In the genomic region with DNA sequence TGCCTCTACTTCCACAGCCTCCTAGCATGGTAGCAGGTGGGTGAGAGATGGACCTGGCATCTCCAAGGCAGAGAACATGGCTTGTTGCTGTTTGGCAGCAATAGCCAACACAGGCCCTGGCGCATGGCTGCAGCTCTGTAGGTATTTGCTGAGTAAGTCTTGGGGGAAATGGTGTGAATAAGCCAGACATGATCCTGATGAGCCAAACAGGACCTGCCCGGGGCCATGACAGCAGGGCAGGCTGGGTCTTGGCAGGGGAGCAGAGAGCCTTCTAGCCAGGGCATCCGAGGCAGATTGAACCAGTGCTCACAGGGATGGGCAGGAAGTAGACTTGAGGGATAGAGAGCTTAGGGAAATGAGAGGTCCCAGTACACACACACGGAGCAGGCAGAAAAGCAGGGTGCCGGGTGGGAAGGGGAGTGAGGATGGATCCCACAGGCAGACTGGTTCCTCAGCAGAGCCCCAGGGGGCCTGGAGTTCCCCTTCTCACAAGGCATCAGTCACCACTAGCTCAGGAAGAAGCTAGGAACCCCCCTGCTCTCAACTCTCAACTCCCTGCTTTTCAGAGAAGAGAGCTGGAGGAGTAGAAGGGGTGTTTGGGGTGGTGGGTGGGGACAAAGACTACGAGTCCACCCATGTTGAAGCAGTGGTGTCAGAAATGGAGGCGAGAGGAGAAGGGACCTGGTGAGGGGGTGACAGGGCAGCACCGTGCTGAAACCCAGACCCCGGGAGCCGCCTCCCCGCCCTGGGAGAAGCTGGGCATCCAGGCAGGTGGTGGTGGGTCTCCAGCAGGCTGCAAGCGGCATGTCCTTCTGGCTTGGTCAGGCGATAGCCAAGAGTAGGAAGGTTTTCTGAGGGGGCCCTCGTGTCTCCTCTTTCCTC, we compare ENCODE assay signal across 12 cellular contexts.
DNase-seq lines count a peak whose midpoint lies in the region; ATAC-seq and TF ChIP-seq lines count a peak whose summit lies in the region.
"Had no signal": no experiment of that assay in that cellular context is flagged by ENCODE, and none has a peak within 500 bp of the region (broad histone marks: within the 10 kb centered on the region; RNA-seq: fewer than 3 reads in every experiment).

No MANE protein-coding gene starts in this region.

- H3K27ac Mint-ChIP-seq in CD8-positive, alpha-beta memory T cell = peak overlapping the region; percentile 66 to 97 (median 88)

- WGBS in neuronal stem cell (ENCODE audit: extremely low coverage in 2 of 2, insufficient read length in 2 of 2, insufficient replicate concordance in 1 of 2), 2 donors = no CpG with 5 or more reads among the region's 14 CpGs

- H2BK120ac ChIP-seq in neuronal stem cell (ENCODE audit: low read depth, low read length) = no peak overlapping the region

- ATAC-seq in HG02884 (IDR thresholded peaks at IDR 0.05; ENCODE audit: unreplicated experiment) = no peak

- CTCF ChIA-PET in CD8-positive, alpha-beta memory T cell (lab: Charles Lee) = interaction anchor here (1.4 kb wide), 1 partner anchor 14 kb away, joined by 3 read pairs; no protein-coding TSS in a partner anchor

- no peaks in the 10 kb centered on the region for H3K36me3 ChIP-seq in CD8-positive, alpha-beta memory T cell (ENCODE audit: insufficient read depth, low read length)
- no peaks in the 10 kb centered on the region for H3K36me3 ChIP-seq in neuronal stem cell (replicated peaks in 1 of 2; ENCODE audit: control insufficient read depth in 2 of 2, insufficient read depth in 2 of 2, low read length in 2 of 2)

- H2AFZ ChIP-seq in neuronal stem cell (ENCODE audit: low read length) = no peak overlapping the region

- H2BK12ac ChIP-seq in neuronal stem cell (ENCODE audit: low read length) = no peak overlapping the region

- no peaks in the 10 kb centered on the region for H3K27me3 ChIP-seq in CD8-positive, alpha-beta memory T cell (ENCODE audit: insufficient read depth, low read length, poor library complexity, severe bottlenecking)
- H3K27me3 ChIP-seq in neuronal stem cell (ENCODE audit: control insufficient read depth in 3 of 3, insufficient read depth in 3 of 3, low read depth in 1 of 3, low read length in 3 of 3) = no peaks in the 10 kb centered on the region
- H3K27me3 ChIP-seq: SJSA1 had no signal

- no peak overlapping the region for H4K91ac ChIP-seq in neuronal stem cell (ENCODE audit: low read depth, low read length, poor library complexity)

- H3K4ac ChIP-seq in neuronal stem cell (ENCODE audit: low read length) = no peak overlapping the region

- peak overlapping the region; percentile 59 for H2BK15ac ChIP-seq in neuronal stem cell (ENCODE audit: low read length)

- peaks cover 78 to 91% (median 81%) of the 10 kb centered on the region in 3 donors for H3K4me1 Mint-ChIP-seq in CD8-positive, alpha-beta memory T cell

- H3K18ac ChIP-seq in neuronal stem cell (ENCODE audit: low read length) = peak overlapping the region; percentile 54

- peak in 1 of 5 donors; percentile 24 for DNase-seq in CD8-positive, alpha-beta memory T cell
- DNase-seq in RPMI7951 (ENCODE audit: low read depth) = peak; percentile 90
- peak; percentile 55 for DNase-seq in epithelial cell of prostate (ENCODE audit: low read depth, low spot score)
- no peak for DNase-seq in neuronal stem cell (ENCODE audit: low spot score)
- no peak for DNase-seq in NCI-H187 treated with DMSO at 0.1 percent for 48 hours (lab: John Stamatoyannopoulos, UW)
- no peak for DNase-seq in NCI-H1694 (lab: John Stamatoyannopoulos, UW)
- DNase-seq in GM10266 (ENCODE audit: extremely low spot score) = no peak
- DNase-seq: effector CD4-positive, alpha-beta T cell; GOT3; NCI-H146 had no signal

- H3K4me3 Mint-ChIP-seq in CD8-positive, alpha-beta memory T cell = peak overlapping the region in 1 of 7 donors; percentile 67

- no peak for TF ChIP-seq CTCF in GM10266 (IDR thresholded peaks at IDR 0.05; ENCODE audit: control insufficient read depth, insufficient read depth, low read depth, missing control alignments)

- H3K23ac ChIP-seq in neuronal stem cell (ENCODE audit: low read depth, low read length, poor library complexity) = peak overlapping the region; percentile 35

- H2AK5ac ChIP-seq in neuronal stem cell (ENCODE audit: low read depth, low read length) = peak overlapping the region; percentile 31

- no peaks in the 10 kb centered on the region for H3K9me3 ChIP-seq in CD8-positive, alpha-beta memory T cell (ENCODE audit: low read length)
- no peaks in the 10 kb centered on the region for H3K9me3 ChIP-seq in neuronal stem cell (replicated peaks in 1 of 2; ENCODE audit: control insufficient read depth in 2 of 2, insufficient read depth in 1 of 2, low read depth in 1 of 2, low read length in 2 of 2)
- H3K9me3 ChIP-seq: SJSA1 had no signal

- no peak overlapping the region for H3K27ac ChIP-seq in CD8-positive, alpha-beta memory T cell (ENCODE audit: low read depth, low read length)
- H3K27ac ChIP-seq in epithelial cell of prostate = peak overlapping the region; percentile 71
- no peak overlapping the region for H3K27ac ChIP-seq in neuronal stem cell (replicated peaks; ENCODE audit: low read length)
- H3K27ac ChIP-seq: SJSA1 had no signal

- peak overlapping the region; percentile 79 for H3K14ac ChIP-seq in neuronal stem cell (ENCODE audit: low read length)

- H4K8ac ChIP-seq in neuronal stem cell (ENCODE audit: low read depth, low read length) = no peak overlapping the region

- H3K79me1 ChIP-seq in neuronal stem cell (ENCODE audit: low read depth, low read length) = peaks cover 3% of the 10 kb centered on the region

- H3K9me3 Mint-ChIP-seq in CD8-positive, alpha-beta memory T cell = no peaks in the 10 kb centered on the region

- H3K4me2 ChIP-seq in neuronal stem cell (ENCODE audit: insufficient read depth, low read length, poor library complexity, severe bottlenecking) = no peak overlapping the region

- no peak overlapping the region for H3K9ac ChIP-seq in neuronal stem cell (ENCODE audit: low read depth, low read length, poor library complexity)

- POLR2A ChIA-PET in CD8-positive, alpha-beta memory T cell (lab: Charles Lee) = no interaction called here

- no peak overlapping the region for H3K4me3 ChIP-seq in CD8-positive, alpha-beta memory T cell (ENCODE audit: low read length)
- H3K4me3 ChIP-seq in neuronal stem cell (ENCODE audit: low read length in 2 of 2) = no peak overlapping the region
- H3K4me3 ChIP-seq: SJSA1 had no signal

- H3K27me3 Mint-ChIP-seq in CD8-positive, alpha-beta memory T cell = no peaks in the 10 kb centered on the region

- H3K36me3 Mint-ChIP-seq in CD8-positive, alpha-beta memory T cell = no peaks in the 10 kb centered on the region

- peaks cover 37% of the 10 kb centered on the region for H3K4me1 ChIP-seq in CD8-positive, alpha-beta memory T cell (ENCODE audit: insufficient read depth, low read length)
- H3K4me1 ChIP-seq in neuronal stem cell (ENCODE audit: control insufficient read depth in 2 of 2, insufficient read depth in 1 of 2, low read depth in 1 of 2, low read length in 2 of 2) = peaks cover under 1 to 7% of the 10 kb centered on the region in 2 donors

- H2BK5ac ChIP-seq in neuronal stem cell (ENCODE audit: low read length) = no peak overlapping the region

Comparison
In these comparisons a context has a peak if more than half of its experiments do, and no peak if none do; other contexts are left out.
1. DNase-seq: peak in RPMI7951 (single experiment) and epithelial cell of prostate (single experiment); none in neuronal stem cell (single experiment), NCI-H187 treated with DMSO at 0.1 percent for 48 hours (single experiment), NCI-H1694 (single experiment) and GM10266 (single experiment).